In genomic region chr1:243851129-243851756, GRCh38 we compare ENCODE assay signal across 8 cellular contexts. TPM values are rescaled to one million over a fixed set of nuclear protein-coding genes. Genes with fewer than 3 reads are reported as not detected.
DNase-seq lines count a peak whose midpoint lies in the region; ATAC-seq and TF ChIP-seq lines count a peak whose summit lies in the region.

No MANE protein-coding gene starts in this region.

- no peak for TF ChIP-seq POLR2A in gastroesophageal sphincter (IDR thresholded peaks at IDR 0.05)
- TF ChIP-seq POLR2A in sigmoid colon (IDR thresholded peaks at IDR 0.05) = no peak

- TF ChIP-seq EP300 in gastroesophageal sphincter (IDR thresholded peaks at IDR 0.05) = no peak
- no peak for TF ChIP-seq EP300 in sigmoid colon (IDR thresholded peaks at IDR 0.05)

- intact Hi-C loops in sigmoid colon (cut with DNase I) = loop anchor here (2.0 to 5.0 kb wide), 2 partner anchors 198 to 421 kb away; no protein-coding TSS in a partner anchor

- H3K27ac ChIP-seq in WERI-Rb-1 (peak overlapping the region; percentile 97), gastroesophageal sphincter (peak overlapping the region; percentile 94 to 99 (median 96)), sigmoid colon (peak overlapping the region; percentile 96 to 99 (median 98))

- 0% methylated on average over 7 to 17 of the region's 20 CpGs for WGBS in gastroesophageal sphincter (ENCODE audit: low coverage in 1 of 2), 2 donors
- 1 to 2% methylated on average over 20 of the region's 20 CpGs for WGBS in sigmoid colon, 2 donors

- ATAC-seq in GM18517 (IDR thresholded peaks at IDR 0.05; ENCODE audit: unreplicated experiment) (peak; percentile 19), gastroesophageal sphincter (no peak)

- H3K27me3 ChIP-seq in WERI-Rb-1 (ENCODE audit: insufficient read depth, low read depth, severe bottlenecking) = no peaks in the 10 kb centered on the region
- H3K27me3 ChIP-seq in gastroesophageal sphincter = no peaks in the 10 kb centered on the region
- H3K27me3 ChIP-seq in sigmoid colon = no peaks in the 10 kb centered on the region

- H3K4me1 ChIP-seq in gastroesophageal sphincter (peaks cover 0 to 40% (median 0%) of the 10 kb centered on the region in 3 donors), sigmoid colon (peaks cover 0 to 27% (median 16%) of the 10 kb centered on the region in 4 donors)

- DNase-seq in Ammon's horn (ENCODE audit: low spot score) (peak; percentile 50), WERI-Rb-1 (no peak), sigmoid colon (no peak), OCI-M2 (lab: John Stamatoyannopoulos, UW; ENCODE audit: unreplicated experiment) (no peak), ureter (ENCODE audit: low spot score) (no peak), T-helper 9 cell (no peak)

- H3K9me3 ChIP-seq in WERI-Rb-1 (ENCODE audit: severe bottlenecking) = no peaks in the 10 kb centered on the region
- H3K9me3 ChIP-seq in gastroesophageal sphincter = no peaks in the 10 kb centered on the region
- H3K9me3 ChIP-seq in sigmoid colon = no peaks in the 10 kb centered on the region

- H3K4me3 ChIP-seq in WERI-Rb-1 (ENCODE audit: low read depth, low read length) (peak overlapping the region; percentile 89), gastroesophageal sphincter (peak overlapping the region; percentile 92 to 100), sigmoid colon (peak overlapping the region; percentile 95 to 99 (median 97))

- TF ChIP-seq CTCF in WERI-Rb-1 (IDR thresholded peaks at IDR 0.05; ENCODE audit: low read depth, low read length) (no peak), gastroesophageal sphincter (IDR thresholded peaks at IDR 0.05) (no peak), sigmoid colon (IDR thresholded peaks at IDR 0.05) (no peak)

- no peaks in the 10 kb centered on the region for H3K36me3 ChIP-seq in WERI-Rb-1
- no peaks in the 10 kb centered on the region for H3K36me3 ChIP-seq in gastroesophageal sphincter
- no peaks in the 10 kb centered on the region for H3K36me3 ChIP-seq in sigmoid colon

RNA-seq across cellular contexts. Expression of gene AKT3, which starts 1.2 kb away (rescaled TPM):
- total RNA-seq in gastroesophageal sphincter (100 to 1,000 TPM in 1 of 4 donors, 10 to 100 TPM in 3; 72.8 to 102 (median 89.3) TPM), sigmoid colon (100 to 1,000 TPM in 1 of 4 donors, 10 to 100 TPM in 3; 66.4 to 105 (median 85.4) TPM), ureter (82.3 TPM)
- 10 to 100 TPM in 1 of 3 donors, 1 to 10 TPM in 2; 2.1 to 10.8 (median 7.1) TPM for polyA plus RNA-seq in sigmoid colon
